Comparison of ENCODE assay signal across 8 cellular contexts in the genomic region with DNA sequence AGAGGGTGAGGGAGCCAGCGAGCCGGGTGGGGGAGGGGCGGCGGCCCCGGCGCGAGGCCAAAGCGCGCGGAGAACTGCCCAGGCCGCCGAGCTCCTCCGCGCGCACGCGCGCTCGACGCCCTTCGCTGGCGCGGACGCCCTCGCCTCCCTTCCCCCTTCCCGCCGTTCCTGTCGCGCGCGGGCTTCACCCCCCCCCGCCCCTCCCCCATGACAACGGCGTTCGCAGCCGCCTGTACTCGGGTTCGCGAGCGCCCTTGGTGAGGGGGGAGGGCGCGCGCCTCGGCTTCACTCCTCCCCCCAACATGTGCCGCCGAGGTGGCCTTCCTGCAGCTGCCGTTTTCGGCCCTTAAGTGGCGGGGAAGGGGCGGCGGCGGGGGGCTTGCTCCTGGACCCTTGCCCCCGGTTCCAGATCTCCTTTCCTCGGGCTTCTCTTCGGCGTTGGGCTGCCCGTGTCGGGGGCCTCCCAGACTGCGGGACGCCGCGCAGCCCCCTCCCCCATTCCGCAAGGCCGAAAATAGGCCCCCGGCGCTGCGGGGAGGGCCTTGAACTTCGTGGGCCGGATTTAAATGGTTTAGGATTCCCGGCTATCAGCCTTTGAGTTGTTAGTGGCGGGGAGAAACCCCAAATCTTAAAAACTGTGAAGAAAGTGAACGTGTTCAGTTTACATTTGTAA. TPM values are rescaled to one million over a fixed set of nuclear protein-coding genes. Genes with fewer than 3 reads are reported as not detected.
DNase-seq lines count a peak whose midpoint lies in the region; ATAC-seq and TF ChIP-seq lines count a peak whose summit lies in the region.

No MANE protein-coding gene starts in this region.

- H3K27me3 ChIP-seq in esophagus squamous epithelium, result no peaks in the 10 kb centered on the region
- no peaks in the 10 kb centered on the region for H3K27me3 ChIP-seq in muscle layer of duodenum (ENCODE audit: low read depth, low read length)
- H3K27me3 ChIP-seq in stomach smooth muscle (ENCODE audit: control insufficient read depth in 1 of 2, insufficient read depth in 2 of 2, low read length in 2 of 2), result no peaks in the 10 kb centered on the region

- 0% methylated on average over 3 to 5 of the region's 72 CpGs for WGBS in esophagus squamous epithelium, 2 donors

- TF ChIP-seq CTCF in C4-2B (conservative IDR thresholded peaks at IDR 0.05) (no peak), esophagus squamous epithelium (IDR thresholded peaks at IDR 0.05) (no peak)

- DNase-seq in NCI-H345 treated with DMSO at 0.1 percent for 48 hours (lab: John Stamatoyannopoulos, UW; ENCODE audit: unreplicated experiment) (peak; percentile 66), esophagus squamous epithelium (lab: John Stamatoyannopoulos, UW) (no peak)
- DNase-seq in activated CD4-positive, alpha-beta T cell treated with anti-CD3 and anti-CD28 coated beads, Interleukin-2, amount 50 U/mL, for 48 hours, result peak; percentile 77 to 80

- H3K36me3 ChIP-seq in esophagus squamous epithelium (peaks cover 0 to 29% (median 7%) of the 10 kb centered on the region in 3 donors), muscle layer of duodenum (ENCODE audit: control insufficient read depth in 1 of 2, insufficient read depth in 2 of 2, low read length in 2 of 2) (peaks cover 11 to 33% of the 10 kb centered on the region in 2 donors), stomach smooth muscle (ENCODE audit: control insufficient read depth in 2 of 2, insufficient read depth in 2 of 2, low read length in 2 of 2) (peaks cover 10 to 11% of the 10 kb centered on the region in 2 donors)

- peak overlapping the region; percentile 87 for H3K27ac ChIP-seq in C4-2B
- H3K27ac ChIP-seq in esophagus squamous epithelium, result peak overlapping the region; percentile 98 to 100 (median 98)
- peak overlapping the region; percentile 91 for H3K27ac ChIP-seq in muscle layer of duodenum (ENCODE audit: low read length)
- H3K27ac ChIP-seq in stomach smooth muscle (ENCODE audit: low read length), result peak overlapping the region; percentile 98

- peaks cover 30 to 57% (median 38%) of the 10 kb centered on the region in 3 donors for H3K4me1 ChIP-seq in esophagus squamous epithelium
- H3K4me1 ChIP-seq in muscle layer of duodenum (ENCODE audit: control insufficient read depth in 1 of 2, insufficient read depth in 2 of 2, low read length in 2 of 2), result peaks cover 18 to 46% of the 10 kb centered on the region in 2 donors
- peaks cover 36% of the 10 kb centered on the region for H3K4me1 ChIP-seq in stomach smooth muscle (ENCODE audit: control insufficient read depth, insufficient read depth, low read length)

- peak; percentile 37 for ATAC-seq in GM19025 (IDR thresholded peaks at IDR 0.05; ENCODE audit: low read depth, unreplicated experiment)
- ATAC-seq in HG03159 (IDR thresholded peaks at IDR 0.05; ENCODE audit: unreplicated experiment), result peak; percentile 42

- intact Hi-C loops in esophagus squamous epithelium (cut with DNase I), result no loop called here

- no peak for TF ChIP-seq POLR2A in esophagus squamous epithelium (IDR thresholded peaks at IDR 0.05)

- H3K9ac ChIP-seq in stomach smooth muscle (ENCODE audit: low read length in 2 of 2), result peak overlapping the region; percentile 97 to 99

- H3K9me3 ChIP-seq in esophagus squamous epithelium, result no peaks in the 10 kb centered on the region
- no peaks in the 10 kb centered on the region for H3K9me3 ChIP-seq in muscle layer of duodenum (ENCODE audit: control insufficient read depth in 1 of 2, low read length in 2 of 2)
- no peaks in the 10 kb centered on the region for H3K9me3 ChIP-seq in stomach smooth muscle (ENCODE audit: control insufficient read depth in 2 of 2, low read length in 2 of 2)

- H3K4me3 ChIP-seq in esophagus squamous epithelium (peak overlapping the region; percentile 75 to 96 (median 84)), muscle layer of duodenum (ENCODE audit: low read depth in 1 of 2, low read length in 2 of 2) (peak overlapping the region; percentile 84 to 90), stomach smooth muscle (ENCODE audit: low read length in 2 of 2) (peak overlapping the region; percentile 87 to 95)

RNA-seq across cellular contexts. Expression of gene SRRM2, which starts 0.5 kb away (rescaled TPM):
- total RNA-seq in esophagus squamous epithelium, result 100 to 1,000 TPM in 3 of 4 donors, 10 to 100 TPM in 1; 80.7 to 290 (median 233) TPM

RNA-seq across cellular contexts. Expression of gene ELOB, which starts 24.1 kb away (rescaled TPM):
- 100 to 1,000 TPM; 186 to 446 (median 288) TPM for total RNA-seq in esophagus squamous epithelium

RNA-seq across cellular contexts. Expression of gene PRSS27, which starts 33.0 kb away (rescaled TPM):
- total RNA-seq in esophagus squamous epithelium, result 100 to 1,000 TPM; 188 to 463 (median 228) TPM

RNA-seq across cellular contexts. Expression of gene PRSS33, which starts 34.4 kb away (rescaled TPM):
- not detected for total RNA-seq in esophagus squamous epithelium

RNA-seq across cellular contexts. Expression of gene PRSS41, which starts 45.3 kb away (rescaled TPM):
- total RNA-seq in esophagus squamous epithelium, result not detected
